Comparison of ENCODE assay signal across 28 cellular contexts in the genomic region with DNA sequence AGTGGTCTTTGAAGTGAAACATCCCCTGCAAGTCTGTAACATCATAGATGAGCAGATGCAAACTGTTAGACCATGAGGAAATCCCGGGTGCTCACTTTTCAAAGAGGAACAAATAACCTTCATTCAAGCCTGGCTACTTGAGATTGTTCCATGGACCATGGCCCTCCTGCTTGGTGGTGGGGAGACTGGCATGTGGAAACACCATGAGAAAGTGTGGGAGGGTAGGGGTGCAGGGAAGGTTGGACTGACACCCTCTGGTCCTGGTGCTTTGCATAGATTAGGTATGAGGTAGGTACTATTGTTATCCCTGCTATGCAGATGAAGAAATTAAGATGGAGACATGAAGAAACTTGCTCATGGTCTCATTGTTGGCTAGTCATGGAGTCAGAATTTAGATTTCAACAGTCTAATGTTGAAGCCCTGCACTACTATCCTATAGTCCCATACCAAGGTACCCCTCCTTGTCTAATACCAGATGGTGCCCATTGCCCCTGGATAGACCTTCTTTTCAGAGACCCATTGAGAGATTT. TPM values are rescaled to one million over a fixed set of nuclear protein-coding genes. Genes with fewer than 3 reads are reported as not detected.
A peak's percentile ranks its signal among the peaks of the same experiment; 100 is the strongest.
DNase-seq lines count a peak whose midpoint lies in the region; TF ChIP-seq lines count a peak whose summit lies in the region.
"Had no signal": no experiment of that assay in that cellular context is flagged by ENCODE, and none has a peak within 500 bp of the region (broad histone marks: within the 10 kb centered on the region; RNA-seq: fewer than 3 reads in every experiment).

No MANE protein-coding gene starts in this region.

- no peak overlapping the region for H3K27ac ChIP-seq in coronary artery
- H3K27ac ChIP-seq: 22Rv1; BLaER1 treated with 17β-estradiol and CSF1 and Interleukin-3, amounts not matched to agents 10 nM and 100 nM; C4-2B had no signal

- TF ChIP-seq CTCF in coronary artery (IDR thresholded peaks at IDR 0.05) (no peak), epithelial cell of esophagus (IDR thresholded peaks at IDR 0.05; ENCODE audit: insufficient read depth, low read depth, low read length, missing control alignments) (no peak)

- no peaks in the 10 kb centered on the region; the same call in 1 of the 2 replicates for H3K27me3 ChIP-seq in H7 (ENCODE audit: control insufficient read depth, insufficient read depth, low read length)
- H3K27me3 ChIP-seq: BLaER1 treated with 17β-estradiol and CSF1 and Interleukin-3, amounts not matched to agents 10 nM and 100 nM had no signal

- no peaks in the 10 kb centered on the region for H3K36me3 ChIP-seq in H7 (replicated peaks; ENCODE audit: control insufficient read depth, insufficient read depth, low read length)
- H3K36me3 ChIP-seq: BLaER1 treated with 17β-estradiol and CSF1 and Interleukin-3, amounts not matched to agents 10 nM and 100 nM had no signal

- peak; percentile 8 for DNase-seq in D341Med (ENCODE audit: low spot score)
- peak; percentile 52 for DNase-seq in coronary artery (ENCODE audit: low spot score)
- peak; percentile 53 for DNase-seq in epithelial cell of esophagus (ENCODE audit: low read depth)
- peak; percentile 37 for DNase-seq in islet precursor cell
- no peak for DNase-seq in H7
- DNase-seq in cerebellum (ENCODE audit: low spot score): no peak
- no peak for DNase-seq in stimulated activated CD4-positive, alpha-beta T cell treated with anti-CD3 and anti-CD28 coated beads, Interleukin-12 subunit alpha, Interleukin-12 subunit beta, amount 100 ng/mL, for 4 hours
- DNase-seq in posterior cingulate gyrus: no peak
- DNase-seq: Caco-2; Calu3; CD4-positive, alpha-beta T cell; CD8-positive, alpha-beta T cell; DMS 273 treated with DMSO at 0.1 percent for 48 hours; DMS153; DMS53; DMS79; DND-41; EL; GDM1 had no signal

- intact Hi-C loops in posterior cingulate gyrus (cut with DNase I): no loop called here

- no peak overlapping the region for H3K4me3 ChIP-seq in coronary artery
- no peak overlapping the region for H3K4me3 ChIP-seq in epithelial cell of esophagus (ENCODE audit: low read length)
- no peak overlapping the region for H3K4me3 ChIP-seq in H7 (ENCODE audit: insufficient read depth, low read depth, low read length)
- H3K4me3 ChIP-seq: A549; BLaER1 treated with 17β-estradiol and CSF1 and Interleukin-3, amounts not matched to agents 10 nM and 100 nM; GM12878 had no signal

RNA-seq across cellular contexts. Expression of a gene that starts 59.0 kb away (rescaled TPM):
- not detected in 2 replicates for total RNA-seq in H7 (2014; rRNA removed; shearing (Covaris generic))
- not detected for total RNA-seq in cerebellum
- total RNA-seq: A172; B cell; Calu3; CD4-positive, alpha-beta T cell; CD8-positive, alpha-beta T cell; Daoy; G401; GM12878 had no signal

Comparison
In these comparisons a context has a peak if more than half of its experiments do, and no peak if none do; other contexts are left out.
1. DNase-seq: peak in D341Med (single experiment), coronary artery (single experiment), epithelial cell of esophagus (single experiment) and islet precursor cell (single experiment); none in H7 (single experiment), cerebellum (single experiment), stimulated activated CD4-positive, alpha-beta T cell treated with anti-CD3 and anti-CD28 coated beads, Interleukin-12 subunit alpha, Interleukin-12 subunit beta, amount 100 ng/mL, for 4 hours (single experiment) and posterior cingulate gyrus (0 of 10).